ENCODE assay signal across 29 cellular contexts in the genomic region with DNA sequence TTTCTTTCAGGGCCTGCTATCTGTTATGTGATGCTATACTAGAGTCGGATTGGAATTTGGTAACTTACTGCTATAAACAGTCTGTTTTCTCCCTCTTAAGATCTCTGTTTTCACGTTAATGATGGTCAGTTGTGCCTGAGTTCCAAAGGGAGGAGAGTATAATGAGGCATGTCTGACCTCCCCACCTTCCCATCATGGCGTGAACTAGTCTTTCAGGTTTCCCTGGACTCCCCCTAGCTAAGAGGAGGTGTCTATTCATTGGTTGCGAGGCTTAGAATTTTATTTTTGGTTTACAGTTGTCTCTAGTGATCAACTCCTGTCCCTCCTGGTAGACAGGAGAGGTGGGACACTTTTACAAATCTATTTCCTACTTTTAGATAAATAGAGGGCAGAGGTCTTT.
"Had no signal": no experiment of that assay in that cellular context is flagged by ENCODE, and none has a peak within 500 bp of the region (broad histone marks: within the 10 kb centered on the region; RNA-seq: fewer than 3 reads in every experiment).

No MANE protein-coding gene starts in this region.

- H3K27me3 ChIP-seq: neural progenitor cell, ovary, right lobe of liver, sigmoid colon, suprapubic skin, testis, tibial artery, upper lobe of right lung, uterus had no signal

- H3K36me3 ChIP-seq: neural progenitor cell, ovary, right lobe of liver, sigmoid colon, suprapubic skin, tibial artery, transverse colon, upper lobe of right lung, uterus had no signal

- H3K4me1 Mint-ChIP-seq: natural killer cell; stimulated activated memory B cell treated with anti-CD40 and anti-IgM and Interleukin-4, amounts not matched to agents 10 μg/mL and 1 μg/mL and 100 μg/mL, for 72 hours; stimulated activated naive CD8-positive, alpha-beta T cell treated with anti-CD3 and anti-CD28 coated beads, Interleukin-15, amount 100 ng/mL, for 72 hours had no signal

- DNase-seq: natural killer cell; occipital lobe; ovary; posterior cingulate gyrus; psoas muscle; right cardiac atrium; right lobe of liver; sigmoid colon; small intestine; stimulated activated CD4-positive, alpha-beta T cell treated with anti-CD3 and anti-CD28 coated beads, Interleukin-15, amount 100 ng/mL, for 24 hours; stimulated activated CD4-positive, alpha-beta T cell treated with anti-CD3 and anti-CD28 coated beads, Interleukin-2, amount 100 ng/mL, for 24 hours; stimulated activated CD4-positive, alpha-beta T cell treated with anti-CD3 and anti-CD28 coated beads, Interleukin-2, amount 100 ng/mL, for 48 hours; stimulated activated CD4-positive, alpha-beta T cell treated with anti-CD3 and anti-CD28 coated beads, Interleukin-4, amount 100 ng/mL, for 24 hours; stimulated activated naive CD4-positive, alpha-beta T cell; stimulated activated naive CD8-positive, alpha-beta T cell treated with anti-CD3 and anti-CD28 coated beads, Interleukin-15, amount 100 ng/mL, for 72 hours; stimulated activated naive CD8-positive, alpha-beta T cell treated with anti-CD3 and anti-CD28 coated beads, Interleukin-15, Interleukin-2, amounts not matched to agents 100 U/mL and 50 U/mL, for 24 hours; substantia nigra; testis; tibial artery; transverse colon; upper lobe of right lung; uterus had no signal

- H3K4me1 ChIP-seq: parathyroid adenoma, psoas muscle, right lobe of liver, sigmoid colon, suprapubic skin, testis, tibial artery, transverse colon, upper lobe of right lung, uterus had no signal

- H3K9me3 Mint-ChIP-seq: natural killer cell; nephron; neural progenitor cell; stimulated activated memory B cell treated with anti-CD40 and anti-IgM and Interleukin-4, amounts not matched to agents 10 μg/mL and 1 μg/mL and 100 μg/mL, for 72 hours; stimulated activated naive CD8-positive, alpha-beta T cell treated with anti-CD3 and anti-CD28 coated beads, Interleukin-15, amount 100 ng/mL, for 72 hours; type B pancreatic cell had no signal

- H3K27ac Mint-ChIP-seq: natural killer cell; nephron; neural progenitor cell; progenitor cell of endocrine pancreas; stimulated activated memory B cell treated with anti-CD40 and anti-IgM and Interleukin-4, amounts not matched to agents 10 μg/mL and 1 μg/mL and 100 μg/mL, for 72 hours; stimulated activated naive CD8-positive, alpha-beta T cell treated with anti-CD3 and anti-CD28 coated beads, Interleukin-15, amount 100 ng/mL, for 72 hours; type B pancreatic cell had no signal

- H3K36me3 Mint-ChIP-seq: natural killer cell; neural progenitor cell; stimulated activated memory B cell treated with anti-CD40 and anti-IgM and Interleukin-4, amounts not matched to agents 10 μg/mL and 1 μg/mL and 100 μg/mL, for 72 hours; type B pancreatic cell had no signal

- ATAC-seq: natural killer cell; psoas muscle; right cardiac atrium; right lobe of liver; stimulated activated memory B cell treated with anti-CD40 and anti-IgM and Interleukin-4, amounts not matched to agents 10 μg/mL and 1 μg/mL and 100 μg/mL, for 72 hours; stimulated activated naive CD8-positive, alpha-beta T cell treated with anti-CD3 and anti-CD28 coated beads, Interleukin-15, Interleukin-2, amounts not matched to agents 100 U/mL and 50 U/mL, for 24 hours; upper lobe of right lung had no signal

- H3K27ac ChIP-seq: neural progenitor cell, ovary, parathyroid adenoma, psoas muscle, right lobe of liver, sigmoid colon, suprapubic skin, testis, tibial artery, transverse colon, upper lobe of right lung, uterus had no signal

- H3K4me2 ChIP-seq: neural progenitor cell had no signal

- H3K4me3 ChIP-seq: neural progenitor cell, ovary, psoas muscle, right lobe of liver, sigmoid colon, suprapubic skin, testis, tibial artery, transverse colon, upper lobe of right lung, uterus had no signal

- H3K4me3 Mint-ChIP-seq: natural killer cell; nephron; neural progenitor cell; stimulated activated memory B cell treated with anti-CD40 and anti-IgM and Interleukin-4, amounts not matched to agents 10 μg/mL and 1 μg/mL and 100 μg/mL, for 72 hours; stimulated activated naive CD8-positive, alpha-beta T cell treated with anti-CD3 and anti-CD28 coated beads, Interleukin-15, amount 100 ng/mL, for 72 hours; type B pancreatic cell had no signal

- H3K79me2 ChIP-seq: parathyroid adenoma had no signal

- H3K9me3 ChIP-seq: ovary, psoas muscle, right lobe of liver, sigmoid colon, suprapubic skin, testis, tibial artery, transverse colon, upper lobe of right lung, uterus had no signal

- H3K27me3 Mint-ChIP-seq: stimulated activated naive CD8-positive, alpha-beta T cell treated with anti-CD3 and anti-CD28 coated beads, Interleukin-15, amount 100 ng/mL, for 72 hours had no signal

- H2AFZ ChIP-seq: neural progenitor cell, parathyroid adenoma had no signal
